Comparison of ENCODE assay signal across 15 cellular contexts in genomic region chr6:31138982-31139381, GRCh38. TPM values are rescaled to one million over a fixed set of nuclear protein-coding genes. Genes with fewer than 3 reads are reported as not detected.
A peak's percentile ranks its signal among the peaks of the same experiment; 100 is the strongest.
DNase-seq lines count a peak whose midpoint lies in the region; TF ChIP-seq lines count a peak whose summit lies in the region.
"Had no signal": no experiment of that assay in that cellular context is flagged by ENCODE, and none has a peak within 500 bp of the region (broad histone marks: within the 10 kb centered on the region; RNA-seq: fewer than 3 reads in every experiment).

Gene PSORS1C2 (minus strand): TSS chr6:31139066. CDS start chr6:31139026, 40 bp downstream.

- DNase-seq in mammary epithelial cell (no peak), mesendoderm (no peak), SW 1271 (lab: John Stamatoyannopoulos, UW) (no peak), SIG-M5 treated with dmso at 0.1 percent for 504 hours (lab: John Stamatoyannopoulos, UW; ENCODE audit: unreplicated experiment) (no peak), coronary artery (ENCODE audit: low spot score) (no peak), iPS-NIHi7 (ENCODE audit: extremely low spot score) (no peak)
- DNase-seq: activated CD4-positive, alpha-beta T cell treated with anti-CD3 and anti-CD28 coated beads for 4 hours; AML-193; DMS79 treated with DMSO at 0.1 percent for 48 hours; NCI-H1417; stimulated activated CD4-positive, alpha-beta T cell treated with anti-CD3 and anti-CD28 coated beads, Interleukin-1b, Interleukin-23, amount 100 ng/mL, for 48 hours; upper lobe of left lung had no signal

- no peak within 1 kb of the TSS for H3K23ac ChIP-seq in mesendoderm (ENCODE audit: low read length)

- H3K9ac ChIP-seq in KMS-11: no peak within 1 kb of the TSS
- no peak within 1 kb of the TSS for H3K9ac ChIP-seq in mammary epithelial cell (ENCODE audit: insufficient read depth, low read length)
- H3K9ac ChIP-seq in mesendoderm (ENCODE audit: low read length): no peak within 1 kb of the TSS

- peak within 1 kb of the TSS; percentile 28 for H3K4ac ChIP-seq in mesendoderm (ENCODE audit: low read depth, low read length)

- no peak within 1 kb of the TSS for H3K4me3 ChIP-seq in KMS-11 (IDR thresholded peaks at IDR 0.05; ENCODE audit: insufficient read depth, low read depth, low read length)
- H3K4me3 ChIP-seq in mammary epithelial cell (replicated peaks in 1 of 3; ENCODE audit: insufficient read depth in 1 of 3, low read depth in 2 of 3, low read length in 3 of 3): no peak within 1 kb of the TSS
- H3K4me3 ChIP-seq in mesendoderm (ENCODE audit: low read length): no peak within 1 kb of the TSS
- H3K4me3 ChIP-seq in coronary artery: no peak within 1 kb of the TSS

- TF ChIP-seq CTCF in C4-2B (conservative IDR thresholded peaks at IDR 0.05) (no peak), KMS-11 (conservative IDR thresholded peaks at IDR 0.05; ENCODE audit: low read depth, low read length) (no peak), mammary epithelial cell (conservative IDR thresholded peaks at IDR 0.05 in 1 of 2, IDR thresholded peaks at IDR 0.05 in 1 of 2; ENCODE audit: extremely low read depth in 1 of 2, insufficient read depth in 1 of 2, low read depth in 1 of 2, low read length in 2 of 2) (no peak), coronary artery (IDR thresholded peaks at IDR 0.05) (no peak)

- H4K5ac ChIP-seq in mesendoderm (ENCODE audit: low read length): no peak within 1 kb of the TSS

- no peaks in the 10 kb centered on the region for H3K9me3 ChIP-seq in mammary epithelial cell (replicated peaks; ENCODE audit: insufficient read depth, low read length)
- H3K9me3 ChIP-seq: upper lobe of left lung had no signal

- CTCF ChIA-PET in mammary epithelial cell (lab: Charles Lee; ENCODE audit: low non-redundant PET): no interaction called here

- H3K27ac ChIP-seq in C4-2B (peak within 1 kb of the TSS; percentile 4), KMS-11 (no peak within 1 kb of the TSS), mammary epithelial cell (ENCODE audit: insufficient read depth, low read depth, low read length) (no peak within 1 kb of the TSS), mesendoderm (ENCODE audit: low read depth, low read length) (no peak within 1 kb of the TSS), coronary artery (no peak within 1 kb of the TSS)

- peak within 1 kb of the TSS; percentile 40 for H2BK5ac ChIP-seq in mesendoderm (ENCODE audit: low read length)

- H2AFZ ChIP-seq in KMS-11 (ENCODE audit: low read depth) (peak within 1 kb of the TSS; percentile 55; the same call in 1 of the 2 replicates), mammary epithelial cell (ENCODE audit: low read depth, low read length) (peak within 1 kb of the TSS; percentile 78)

- H3K18ac ChIP-seq in mesendoderm (ENCODE audit: low read length): peak within 1 kb of the TSS; percentile 35

- H3K4me1 ChIP-seq in KMS-11 (ENCODE audit: low read depth, poor library complexity, severe bottlenecking): peaks cover 5% of the 10 kb centered on the region
- H3K4me1 ChIP-seq in mammary epithelial cell (ENCODE audit: insufficient read depth, low read length): peaks cover 24% of the 10 kb centered on the region
- H3K4me1 ChIP-seq in mesendoderm (ENCODE audit: control insufficient read depth, low read depth, low read length): peaks cover 13% of the 10 kb centered on the region

- H3K27me3 ChIP-seq in KMS-11 (ENCODE audit: insufficient read depth, low read depth): no peaks in the 10 kb centered on the region
- H3K27me3 ChIP-seq in mammary epithelial cell (ENCODE audit: insufficient read depth, low read length): no peaks in the 10 kb centered on the region
- H3K27me3 ChIP-seq in mesendoderm (ENCODE audit: insufficient read depth, low read length, poor library complexity): no peaks in the 10 kb centered on the region
- H3K27me3 ChIP-seq: upper lobe of left lung had no signal

- in situ Hi-C loops in mammary epithelial cell (cut with MboI; ENCODE audit: low sequenced_read_pairs in 2 of 2): loop anchor here (5.0 to 10.0 kb wide), 3 partner anchors 53 to 228 kb away; no protein-coding TSS in a partner anchor

- H4K8ac ChIP-seq in mesendoderm (ENCODE audit: low read depth, low read length): no peak within 1 kb of the TSS

- H2BK120ac ChIP-seq in mesendoderm (ENCODE audit: low read depth, low read length): no peak within 1 kb of the TSS

- H3K4me2 ChIP-seq in KMS-11 (peak within 1 kb of the TSS; percentile 55; the same call in 1 of the 2 replicates), mammary epithelial cell (ENCODE audit: insufficient read depth, low read depth, low read length) (no peak within 1 kb of the TSS), mesendoderm (ENCODE audit: low read length) (no peak within 1 kb of the TSS)

- no TSS peak for BruUV-seq in mammary epithelial cell (replicated peaks; lab: Mats Ljungman, UMichigan)

- H3K36me3 ChIP-seq in KMS-11 (ENCODE audit: insufficient read depth) (no peaks in the 10 kb centered on the region), mammary epithelial cell (ENCODE audit: insufficient read depth, low read length) (peaks cover 2% of the 10 kb centered on the region), mesendoderm (ENCODE audit: control insufficient read depth, insufficient read depth, low read length) (no peaks in the 10 kb centered on the region)

- 45% methylated on average over 4 of the region's 4 CpGs for WGBS in mammary epithelial cell (ENCODE audit: low coverage, missing lambda C conversion rate)
- no CpG with 5 or more reads among the region's 4 CpGs for WGBS in mesendoderm (ENCODE audit: extremely low coverage, insufficient coverage, low lambda C conversion rate)

- dilution Hi-C loops in mammary epithelial cell (cut with HindIII; ENCODE audit: low sequenced_read_pairs): no loop called here

- peak within 1 kb of the TSS; percentile 76 for H3K56ac ChIP-seq in mesendoderm (ENCODE audit: low read length)

- H3K79me2 ChIP-seq in KMS-11 (ENCODE audit: insufficient read depth, low read depth) (no peaks in the 10 kb centered on the region), mammary epithelial cell (ENCODE audit: insufficient read depth, low read length) (no peaks in the 10 kb centered on the region), mesendoderm (ENCODE audit: control insufficient read depth, insufficient read depth, low read length) (no peaks in the 10 kb centered on the region)

- H3K79me1 ChIP-seq in mesendoderm (ENCODE audit: low read length): no peaks in the 10 kb centered on the region

- no peaks in the 10 kb centered on the region for H4K20me1 ChIP-seq in KMS-11 (ENCODE audit: insufficient read depth)
- H4K20me1 ChIP-seq in mammary epithelial cell (ENCODE audit: insufficient read depth, low read length): no peaks in the 10 kb centered on the region

- H2BK15ac ChIP-seq in mesendoderm (replicated peaks; ENCODE audit: low read depth): no peak within 1 kb of the TSS

- intact Hi-C loops in mammary epithelial cell (cut with micrococcal nuclease): no loop called here

- peak within 1 kb of the TSS; percentile 80 for H2AK5ac ChIP-seq in mesendoderm (ENCODE audit: low read length)

RNA-seq across cellular contexts. Expression of gene PSORS1C2, which starts in this region (rescaled TPM):
- not detected for total RNA-seq in mammary epithelial cell
- polyA plus RNA-seq in mammary epithelial cell: not detected
- polyA minus RNA-seq in mammary epithelial cell: not detected
- polyA plus RNA-seq in mesendoderm (2013, experiment 1 of 2): 2.3 TPM
- 2.3 TPM for polyA plus RNA-seq in mesendoderm (2013, experiment 2 of 2)
- total RNA-seq: T-helper 2 cell treated with Interferon-gamma antibody and Interleukin-4, amounts not matched to agents 100 ng/mL and 5 ng/mL, for 36 hours; upper lobe of left lung had no signal
